In the genomic region with DNA sequence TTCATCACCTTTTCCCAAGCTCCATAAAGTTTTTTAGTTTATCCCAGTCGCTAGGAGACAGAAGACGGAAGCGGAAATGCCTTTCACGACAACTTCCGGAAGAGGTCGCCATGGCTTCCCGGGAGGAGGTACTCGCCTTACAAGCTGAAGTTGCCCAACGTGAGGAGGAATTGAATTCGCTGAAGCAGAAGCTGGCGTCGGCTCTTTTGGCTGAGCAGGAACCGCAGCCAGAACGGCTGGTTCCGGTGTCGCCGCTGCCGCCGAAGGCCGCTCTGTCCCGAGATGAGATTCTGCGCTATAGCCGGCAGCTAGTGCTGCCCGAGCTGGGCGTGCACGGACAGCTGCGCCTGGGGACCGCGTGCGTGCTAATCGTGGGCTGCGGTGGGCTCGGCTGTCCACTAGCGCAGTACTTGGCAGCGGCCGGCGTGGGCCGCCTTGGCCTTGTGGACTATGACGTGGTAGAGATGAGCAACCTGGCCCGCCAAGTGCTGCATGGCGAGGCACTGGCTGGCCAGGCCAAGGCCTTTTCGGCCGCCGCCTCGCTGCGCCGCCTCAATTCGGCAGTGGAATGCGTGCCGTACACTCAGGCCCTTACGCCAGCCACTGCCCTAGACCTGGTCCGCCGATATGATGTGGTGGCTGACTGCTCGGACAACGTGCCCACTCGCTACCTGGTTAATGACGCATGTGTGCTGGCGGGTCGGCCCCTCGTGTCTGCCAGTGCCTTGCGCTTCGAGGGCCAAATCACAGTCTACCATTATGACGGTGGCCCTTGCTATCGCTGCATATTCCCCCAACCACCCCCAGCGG, we compare ENCODE assay signal across 1 cellular context.
TF ChIP-seq lines count a peak whose summit lies in the region.

Gene MOCS3 (plus strand): TSS at position 86 of the 810 bp plus-strand sequence. CDS start 25 bp downstream, at position 111.

TF ChIP-seq in A549, 52 proteins besides CTCF, POLR2A, EP300 and RAD21 (continued from another document):
- TF ChIP-seq KDM1A (IDR thresholded peaks at IDR 0.05; ENCODE audit: low read depth) (no peak), MAFK (IDR thresholded peaks at IDR 0.05; ENCODE audit: partially characterized antibody) (no peak), JUN (IDR thresholded peaks at IDR 0.05) (peak; percentile 41 to 65; a peak in 1 of 5 replicates), NFE2L2 (conservative IDR thresholded peaks at IDR 0.05; ENCODE audit: low read length) (0 out of 2 replicates have a peak, but pooled peaks have one; percentile 4), KDM5A (IDR thresholded peaks at IDR 0.05) (peak; percentile 84), TFCP2L1 (CRISPR knock-in tag; IDR thresholded peaks at IDR 0.05) (no peak)
